Comparison of ENCODE assay signal across 1 cellular context in genomic region chr1:70204578-70204977, GRCh38.
TF ChIP-seq lines count a peak whose summit lies in the region.

No MANE protein-coding gene starts in this region.

TF ChIP-seq in GM12878, 131 proteins besides CTCF, POLR2A, EP300 and RAD21 (continued from another document):
- TF ChIP-seq REST (IDR thresholded peaks at IDR 0.05; ENCODE audit: low read depth, low read length), result no peak
- TF ChIP-seq POLR2AphosphoS5 (IDR thresholded peaks at IDR 0.05; ENCODE audit: low read length), result no peak
